2 cellular contexts compared by ENCODE assay signal in genomic region chr1:89051300-89051943, GRCh38.
TF ChIP-seq lines count a peak whose summit lies in the region.

No MANE protein-coding gene starts in this region.

TF ChIP-seq in A549, 52 proteins besides CTCF, POLR2A, EP300 and RAD21:
- TF ChIP-seq RARB (CRISPR knock-in tag; IDR thresholded peaks at IDR 0.05) (no peak), GATA3 (IDR thresholded peaks at IDR 0.05; ENCODE audit: borderline replicate concordance) (no peak), ZNF302 (CRISPR knock-in tag; IDR thresholded peaks at IDR 0.05) (no peak), MAFK (IDR thresholded peaks at IDR 0.05; ENCODE audit: partially characterized antibody) (peak; percentile 35), HOXB5 (CRISPR knock-in tag; IDR thresholded peaks at IDR 0.05) (no peak)

TF ChIP-seq in HepG2, 621 proteins besides CTCF, POLR2A, EP300 and RAD21:
- TF ChIP-seq MAFK (conservative IDR thresholded peaks at IDR 0.05 in 1 of 2, IDR thresholded peaks at IDR 0.05 in 1 of 2; ENCODE audit: low read length in 2 of 2) (peak; percentile 10 to 47; a peak in 2 of 4 replicates), PCBP2 (optimal IDR thresholded peaks at IDR 0.05; ENCODE audit: low read depth, low read length, poor library complexity, severe bottlenecking) (no peak), MAFF (IDR thresholded peaks at IDR 0.05; ENCODE audit: low read depth, low read length) (0 out of 2 replicates have a peak, but pooled peaks have one; percentile 23), TFDP1 (CRISPR knock-in tag; IDR thresholded peaks at IDR 0.05; ENCODE audit: borderline replicate concordance) (no peak)
TF ChIP-seq in HepG2: peak in this region for 2.
